13 cellular contexts compared by ENCODE assay signal in the genomic region with DNA sequence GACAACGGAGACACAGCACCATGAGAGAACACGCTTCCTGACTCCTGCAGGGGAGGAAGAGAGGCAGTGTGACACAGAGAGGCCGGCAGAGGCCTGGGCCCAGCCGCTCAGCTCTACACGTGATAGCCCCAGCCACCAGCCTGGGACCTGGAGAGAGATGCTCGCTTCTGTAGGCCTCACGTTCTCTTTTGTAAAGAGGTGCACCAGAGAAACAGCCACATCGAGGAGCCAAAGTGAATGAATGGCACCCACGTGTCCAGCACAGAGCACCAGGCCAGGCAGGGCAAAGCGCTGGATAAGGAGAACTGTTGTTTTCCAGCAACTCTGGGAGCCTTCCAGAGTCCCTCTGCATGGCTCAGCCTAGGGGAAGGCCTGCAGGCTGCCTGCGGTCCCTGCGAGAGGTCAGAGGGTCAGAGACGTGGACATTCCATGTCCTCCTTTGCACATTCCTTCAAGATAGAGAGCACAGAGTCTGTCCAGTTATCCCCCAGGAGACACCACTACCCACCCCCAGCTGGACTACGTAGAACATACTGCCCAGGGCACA. TPM values are rescaled to one million over a fixed set of nuclear protein-coding genes. Genes with fewer than 3 reads are reported as not detected.
DNase-seq lines count a peak whose midpoint lies in the region; ATAC-seq and TF ChIP-seq lines count a peak whose summit lies in the region.
"Had no signal": no experiment of that assay in that cellular context is flagged by ENCODE, and none has a peak within 500 bp of the region (broad histone marks: within the 10 kb centered on the region; RNA-seq: fewer than 3 reads in every experiment).

No MANE protein-coding gene starts in this region.

- no peaks in the 10 kb centered on the region for H3K9me3 ChIP-seq in left lung
- H3K9me3 ChIP-seq: A549 had no signal

- peak; percentile 66 for DNase-seq in Ammon's horn (ENCODE audit: low spot score)
- no peak for DNase-seq in coronary artery (ENCODE audit: low spot score)
- no peak for DNase-seq in left lung
- peak; percentile 71 for DNase-seq in sciatic nerve (ENCODE audit: low spot score)
- DNase-seq in NCI-H187 (lab: John Stamatoyannopoulos, UW): no peak
- no peak for DNase-seq in DMS79 treated with DMSO at 0.1 percent for 48 hours (lab: John Stamatoyannopoulos, UW)
- no peak for DNase-seq in GM20000 (ENCODE audit: low spot score)
- DNase-seq: activated naive CD4-positive, alpha-beta T cell treated with anti-CD3 and anti-CD28 coated beads, Interleukin-2, amount 10 ng/mL, durations not matched to agents 7 days and 5 days; MM.1S; NCI-H345 had no signal

- H3K27ac ChIP-seq in coronary artery: peak overlapping the region in 1 of 2 donors; percentile 89
- peak overlapping the region; percentile 56 to 70 for H3K27ac ChIP-seq in left lung
- H3K27ac ChIP-seq: A549 had no signal

- peaks cover 3 to 43% of the 10 kb centered on the region in 2 donors for H3K4me1 ChIP-seq in left lung
- H3K4me1 ChIP-seq: A549 had no signal

- H3K36me3 ChIP-seq in left lung: peaks cover 0 to 22% of the 10 kb centered on the region in 2 donors

- no peak for TF ChIP-seq CTCF in coronary artery (IDR thresholded peaks at IDR 0.05)
- TF ChIP-seq CTCF in left lung (IDR thresholded peaks at IDR 0.05): no peak
- TF ChIP-seq CTCF in GM20000 (IDR thresholded peaks at IDR 0.05; ENCODE audit: extremely low read depth, missing control alignments): no peak

- peak overlapping the region; percentile 49 for H3K4me3 ChIP-seq in coronary artery
- no peak overlapping the region for H3K4me3 ChIP-seq in left lung
- H3K4me3 ChIP-seq: A549 had no signal

- peaks cover 3 to 33% of the 10 kb centered on the region in 2 donors for H3K27me3 ChIP-seq in left lung

- intact Hi-C loops in left lung (cut with DNase I): no loop called here
- intact Hi-C loops in sciatic nerve (cut with DNase I): no loop called here

- no peak for ATAC-seq in left lung
- ATAC-seq in sciatic nerve: peak; percentile 59
- no peak for ATAC-seq in HG02798 (IDR thresholded peaks at IDR 0.05; ENCODE audit: poor library complexity, unreplicated experiment)
- ATAC-seq: A549 had no signal

RNA-seq across cellular contexts. Expression of gene LIMS2, which starts 14.2 kb away (rescaled TPM):
- total RNA-seq in left lung (100 to 1,000 TPM in 1 of 2 donors, 10 to 100 TPM in 1; 50.5 to 122 TPM), sciatic nerve (194 TPM)

RNA-seq across cellular contexts. Expression of gene GPR17, which starts 15.2 kb away (rescaled TPM):
- under 1 TPM; 0.24 to 0.26 TPM for total RNA-seq in left lung
- 4.6 TPM for total RNA-seq in sciatic nerve
- total RNA-seq: dermis microvascular lymphatic vessel endothelial cell had no signal

RNA-seq across cellular contexts. Expression of gene SFT2D3, which starts 40.2 kb away (rescaled TPM):
- 1 to 10 TPM; 4.7 to 6.8 TPM for total RNA-seq in left lung
- 4.5 TPM for total RNA-seq in sciatic nerve

Comparison
In these comparisons a context has a peak if more than half of its experiments do, and no peak if none do; other contexts are left out.
1. DNase-seq: peak in Ammon's horn (single experiment) and sciatic nerve (single experiment); none in coronary artery (single experiment), left lung (0 of 2), NCI-H187 (0 of 2), DMS79 treated with DMSO at 0.1 percent for 48 hours (single experiment) and GM20000 (single experiment).